In genomic region chr18:80046961-80047541, GRCh38 we compare ENCODE assay signal across 19 cellular contexts. TPM values are rescaled to one million over a fixed set of nuclear protein-coding genes. Genes with fewer than 3 reads are reported as not detected.
A peak's percentile ranks its signal among the peaks of the same experiment; 100 is the strongest.
DNase-seq lines count a peak whose midpoint lies in the region; FAIRE-seq and TF ChIP-seq lines count a peak whose summit lies in the region.
"Had no signal": no experiment of that assay in that cellular context is flagged by ENCODE, and none has a peak within 500 bp of the region (broad histone marks: within the 10 kb centered on the region; RNA-seq: fewer than 3 reads in every experiment).

No MANE protein-coding gene starts in this region.

- peaks cover 6% of the 10 kb centered on the region; the same call in 1 of the 2 replicates for H3K36me3 ChIP-seq in SJCRH30

- peaks cover 13% of the 10 kb centered on the region for H3K9me3 Mint-ChIP-seq in activated CD4-positive, alpha-beta T cell treated with anti-CD3 and anti-CD28 coated beads, Interleukin-2, amount 10 ng/mL, durations not matched to agents 24 days and 14 days
- peaks cover 14% of the 10 kb centered on the region for H3K9me3 Mint-ChIP-seq in osteocyte (ENCODE audit: unreplicated experiment)

- FAIRE-seq in D721Med (lab: Jason Lieb, UNC) = peak; percentile 67

- no peaks in the 10 kb centered on the region for H3K27me3 Mint-ChIP-seq in activated CD4-positive, alpha-beta T cell treated with anti-CD3 and anti-CD28 coated beads, Interleukin-2, amount 10 ng/mL, durations not matched to agents 24 days and 14 days
- H3K27me3 Mint-ChIP-seq in osteocyte (ENCODE audit: unreplicated experiment) = no peaks in the 10 kb centered on the region
- H3K27me3 Mint-ChIP-seq: CD4-positive, CD25-positive, alpha-beta regulatory T cell; IgD-negative memory B cell had no signal

- DNase-seq in Ammon's horn (ENCODE audit: low spot score) (peak; percentile 17), D721Med (ENCODE audit: insufficient read length, low spot score) (no peak), SJCRH30 (peak; percentile 9 to 31), head of caudate nucleus (peak in 32 of 42 donors; percentile 9 to 70 (median 42)), osteocyte (ENCODE audit: extremely low spot score, unreplicated experiment) (no peak)
- DNase-seq in activated CD4-positive, alpha-beta T cell treated with anti-CD3 and anti-CD28 coated beads, Interleukin-2, amount 10 ng/mL, durations not matched to agents 24 days and 14 days = no peak
- no peak for DNase-seq in stimulated activated CD4-positive, alpha-beta T cell treated with anti-CD3 and anti-CD28 coated beads, Interleukin-12 subunit alpha, Interleukin-12 subunit beta, amount 100 ng/mL, for 4 hours
- DNase-seq: ACHN; AML-193; CD4-positive, CD25-positive, alpha-beta regulatory T cell; DMS79; GM23248; HCEC 1CT; NCI-H2029; NCI-H2227 treated with DMSO at 0.1 percent for 48 hours; NCI-H526; NK-92 treated with Interleukin-12 subunit alpha and Interleukin-12 subunit beta, amount 100 ng/mL, for 24 hours; SIG-M5 had no signal

- no peak overlapping the region for H3K4me3 Mint-ChIP-seq in activated CD4-positive, alpha-beta T cell treated with anti-CD3 and anti-CD28 coated beads, Interleukin-2, amount 10 ng/mL, durations not matched to agents 24 days and 14 days
- H3K4me3 Mint-ChIP-seq in osteocyte (ENCODE audit: unreplicated experiment) = no peak overlapping the region
- H3K4me3 Mint-ChIP-seq: CD4-positive, CD25-positive, alpha-beta regulatory T cell; IgD-negative memory B cell had no signal

- H3K4me3 ChIP-seq in SJCRH30 = no peak overlapping the region
- H3K4me3 ChIP-seq: GM23248 had no signal

- TF ChIP-seq CTCF in D721Med (IDR thresholded peaks at IDR 0.05; ENCODE audit: insufficient read depth, missing control alignments) (no peak), osteocyte (IDR thresholded peaks at IDR 0.05) (no peak)

- intact Hi-C loops in head of caudate nucleus (cut with DNase I) = no loop called here
- intact Hi-C loops in activated CD4-positive, alpha-beta T cell treated with anti-CD3 and anti-CD28 coated beads, Interleukin-2, amount 10 ng/mL, durations not matched to agents 24 days and 14 days (cut with micrococcal nuclease) = no loop called here

- H3K4me1 ChIP-seq in SJCRH30 = no peaks in the 10 kb centered on the region

- H3K36me3 Mint-ChIP-seq in activated CD4-positive, alpha-beta T cell treated with anti-CD3 and anti-CD28 coated beads, Interleukin-2, amount 10 ng/mL, durations not matched to agents 24 days and 14 days (ENCODE audit: low read depth) = peaks cover 41% of the 10 kb centered on the region
- peaks cover 47% of the 10 kb centered on the region for H3K36me3 Mint-ChIP-seq in osteocyte (ENCODE audit: unreplicated experiment)

- H3K9me3 ChIP-seq in SJCRH30 (replicated peaks) = no peaks in the 10 kb centered on the region

- no peak overlapping the region for H3K27ac ChIP-seq in SJCRH30
- H3K27ac ChIP-seq: GM23248 had no signal

- H3K27me3 ChIP-seq in SJCRH30 = no peaks in the 10 kb centered on the region

- no peaks in the 10 kb centered on the region for H3K4me1 Mint-ChIP-seq in activated CD4-positive, alpha-beta T cell treated with anti-CD3 and anti-CD28 coated beads, Interleukin-2, amount 10 ng/mL, durations not matched to agents 24 days and 14 days
- no peaks in the 10 kb centered on the region for H3K4me1 Mint-ChIP-seq in osteocyte (ENCODE audit: unreplicated experiment)
- H3K4me1 Mint-ChIP-seq: CD4-positive, CD25-positive, alpha-beta regulatory T cell; IgD-negative memory B cell had no signal

- H3K27ac Mint-ChIP-seq in activated CD4-positive, alpha-beta T cell treated with anti-CD3 and anti-CD28 coated beads, Interleukin-2, amount 10 ng/mL, durations not matched to agents 24 days and 14 days = no peak overlapping the region
- no peak overlapping the region for H3K27ac Mint-ChIP-seq in osteocyte (ENCODE audit: unreplicated experiment)
- H3K27ac Mint-ChIP-seq: CD4-positive, CD25-positive, alpha-beta regulatory T cell; IgD-negative memory B cell had no signal

RNA-seq across cellular contexts. Expression of gene RBFA, which starts 12.8 kb away (rescaled TPM):
- total RNA-seq in SJCRH30 (2014; rRNA removed; shearing (Covaris generic)) = 24.0 and 26.1 TPM in 2 replicates
- total RNA-seq in activated CD4-positive, alpha-beta T cell treated with anti-CD3 and anti-CD28 coated beads, Interleukin-2, amount 10 ng/mL, durations not matched to agents 24 days and 14 days = 46.0 and 49.9 TPM in 2 replicates
- 25.4 and 26.2 TPM in 2 replicates for total RNA-seq in osteocyte

RNA-seq across cellular contexts. Expression of gene TXNL4A, which starts 58.7 kb away (rescaled TPM):
- total RNA-seq in SJCRH30 (2014; rRNA removed; shearing (Covaris generic)) = 59.4 and 60.7 TPM in 2 replicates
- 198 and 210 TPM in 2 replicates for total RNA-seq in activated CD4-positive, alpha-beta T cell treated with anti-CD3 and anti-CD28 coated beads, Interleukin-2, amount 10 ng/mL, durations not matched to agents 24 days and 14 days
- total RNA-seq in osteocyte = 117 and 126 TPM in 2 replicates

Comparison
In these comparisons a context has a peak if more than half of its experiments do, and no peak if none do; other contexts are left out.
1. DNase-seq: peak in Ammon's horn (single experiment), SJCRH30 (2 of 2) and head of caudate nucleus (32 of 42); none in D721Med (single experiment), activated CD4-positive, alpha-beta T cell treated with anti-CD3 and anti-CD28 coated beads, Interleukin-2, amount 10 ng/mL, durations not matched to agents 24 days and 14 days (single experiment), osteocyte (single experiment) and stimulated activated CD4-positive, alpha-beta T cell treated with anti-CD3 and anti-CD28 coated beads, Interleukin-12 subunit alpha, Interleukin-12 subunit beta, amount 100 ng/mL, for 4 hours (single experiment).